Comparison of ENCODE assay signal across 8 cellular contexts in the genomic region with DNA sequence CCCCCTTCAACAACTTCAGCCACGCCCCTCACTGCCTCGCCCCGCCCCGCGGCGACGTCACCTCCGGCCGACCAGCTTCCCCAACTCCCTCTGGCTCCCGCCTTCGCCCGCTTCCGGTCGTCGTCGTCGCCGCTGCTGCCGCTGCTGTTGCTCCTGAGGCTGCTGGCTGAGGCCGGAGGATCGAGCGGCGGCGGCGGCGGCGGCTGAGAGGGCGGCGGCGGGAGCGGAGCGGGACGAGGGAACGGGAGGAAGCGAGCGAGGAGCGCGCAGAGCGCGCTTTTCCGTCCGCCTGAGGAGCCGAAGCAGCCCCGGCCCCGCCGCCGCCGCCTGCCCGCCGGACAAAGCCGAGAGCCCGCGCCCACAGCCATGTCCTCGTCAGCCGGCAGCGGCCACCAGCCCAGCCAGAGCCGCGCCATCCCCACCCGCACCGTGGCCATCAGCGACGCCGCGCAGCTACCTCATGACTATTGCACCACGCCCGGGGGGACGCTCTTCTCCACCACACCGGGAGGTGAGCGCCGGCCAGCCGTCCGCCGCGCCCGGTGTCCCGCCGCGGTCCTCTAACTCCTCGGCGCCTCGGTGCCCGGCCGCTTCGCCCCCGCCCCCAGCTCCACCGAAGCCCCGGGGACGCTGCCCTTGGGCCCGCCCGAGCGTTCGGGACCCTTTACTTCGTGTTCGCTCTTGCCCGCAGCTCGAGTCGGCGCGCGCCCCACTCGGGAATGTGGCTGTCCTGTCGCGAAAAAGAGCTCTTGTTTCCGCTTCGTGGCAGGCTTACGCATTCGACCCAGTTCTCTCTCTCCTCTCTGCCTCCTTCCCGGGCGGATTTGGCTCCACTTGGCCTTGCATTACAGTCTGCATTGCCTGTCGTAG.
A peak's percentile ranks its signal among the peaks of the same experiment; 100 is the strongest.
DNase-seq lines count a peak whose midpoint lies in the region; ATAC-seq and TF ChIP-seq lines count a peak whose summit lies in the region.

A gene with protein sequence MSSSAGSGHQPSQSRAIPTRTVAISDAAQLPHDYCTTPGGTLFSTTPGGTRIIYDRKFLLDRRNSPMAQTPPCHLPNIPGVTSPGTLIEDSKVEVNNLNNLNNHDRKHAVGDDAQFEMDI (plus strand): TSS at position 110 of the 870 bp plus-strand sequence. CDS start 257 bp downstream, at position 367.

- TF ChIP-seq CTCF in AG09319 (IDR thresholded peaks at IDR 0.05; ENCODE audit: low read depth, low read length): no peak

- DNase-seq in AG09319 (ENCODE audit: extremely low read depth, low read depth): peak; percentile 89
- peak; percentile 76 for DNase-seq in NCI-H446 treated with DMSO at 0.1 percent for 48 hours (lab: John Stamatoyannopoulos, UW)
- DNase-seq in activated CD4-positive, CD25-positive, alpha-beta regulatory T cell treated with anti-CD3 and anti-CD28 coated beads, Interleukin-2, amount 50 U/mL, for 72 hours: peak; percentile 100
- peak; percentile 98 for DNase-seq in cerebellar cortex (ENCODE audit: low spot score)
- DNase-seq in islet precursor cell: peak; percentile 99
- peak; percentile 98 to 100 (median 98) for DNase-seq in stimulated activated CD4-positive, alpha-beta T cell treated with anti-CD3 and anti-CD28 coated beads, Interleukin-12 subunit alpha, Interleukin-12 subunit beta, amount 100 ng/mL, for 48 hours (ENCODE audit: low read depth in 2 of 3, low spot score in 1 of 3)

- ATAC-seq in GM19035 (IDR thresholded peaks at IDR 0.05; ENCODE audit: unreplicated experiment) (peak; percentile 82), HG03354 (IDR thresholded peaks at IDR 0.05; ENCODE audit: poor library complexity, severe bottlenecking, unreplicated experiment) (peak; percentile 87)

Comparison
In these comparisons a context has a peak if more than half of its experiments do, and no peak if none do; other contexts are left out.
1. Peak in every context shown above with its lines: DNase-seq and ATAC-seq.